ENCODE assay signal across 9 cellular contexts in genomic region chr17:1999557-2000251, GRCh38. TPM values are rescaled to one million over a fixed set of nuclear protein-coding genes. Genes with fewer than 3 reads are reported as not detected.
DNase-seq lines count a peak whose midpoint lies in the region; ATAC-seq, FAIRE-seq and TF ChIP-seq lines count a peak whose summit lies in the region.
"Had no signal": no experiment of that assay in that cellular context is flagged by ENCODE, and none has a peak within 500 bp of the region (broad histone marks: within the 10 kb centered on the region; RNA-seq: fewer than 3 reads in every experiment).

No MANE protein-coding gene starts in this region.

- no peak for ATAC-seq in activated T-cell treated with anti-CD3 and anti-CD28 coated beads, Interleukin-2, amount 50 U/mL, for 4 hours
- no peak for ATAC-seq in stimulated activated naive B cell treated with anti-CD40 and anti-IgM and Interleukin-4, amounts not matched to agents 10 μg/mL and 1 μg/mL and 100 μg/mL, for 72 hours (replicated peaks)
- no peak for ATAC-seq in omental fat pad (ENCODE audit: low FRiP score)

- no peak overlapping the region for H3K27ac Mint-ChIP-seq in stimulated activated naive B cell treated with anti-CD40 and anti-IgM and Interleukin-4, amounts not matched to agents 10 μg/mL and 1 μg/mL and 100 μg/mL, for 72 hours

- peaks cover 32% of the 10 kb centered on the region for H3K27me3 Mint-ChIP-seq in activated T-cell treated with anti-CD3 and anti-CD28 coated beads, Interleukin-2, amount 50 U/mL, for 4 hours (ENCODE audit: low read depth)
- H3K27me3 Mint-ChIP-seq in stimulated activated naive B cell treated with anti-CD40 and anti-IgM and Interleukin-4, amounts not matched to agents 10 μg/mL and 1 μg/mL and 100 μg/mL, for 72 hours = peaks cover 37 to 63% of the 10 kb centered on the region in 2 donors

- peak; percentile 81 for FAIRE-seq in islet of Langerhans (lab: Jason Lieb, UNC)

- H3K4me3 Mint-ChIP-seq in activated T-cell treated with anti-CD3 and anti-CD28 coated beads, Interleukin-2, amount 50 U/mL, for 4 hours = peak overlapping the region; percentile 29
- peak overlapping the region; percentile 11 to 18 for H3K4me3 Mint-ChIP-seq in stimulated activated naive B cell treated with anti-CD40 and anti-IgM and Interleukin-4, amounts not matched to agents 10 μg/mL and 1 μg/mL and 100 μg/mL, for 72 hours

- TF ChIP-seq CTCF in omental fat pad (IDR thresholded peaks at IDR 0.05) = no peak

- H3K9me3 Mint-ChIP-seq in activated T-cell treated with anti-CD3 and anti-CD28 coated beads, Interleukin-2, amount 50 U/mL, for 4 hours = no peaks in the 10 kb centered on the region
- no peaks in the 10 kb centered on the region for H3K9me3 Mint-ChIP-seq in stimulated activated naive B cell treated with anti-CD40 and anti-IgM and Interleukin-4, amounts not matched to agents 10 μg/mL and 1 μg/mL and 100 μg/mL, for 72 hours

- no peak for DNase-seq in activated T-cell treated with anti-CD3 and anti-CD28 coated beads, Interleukin-2, amount 50 U/mL, for 4 hours
- DNase-seq in activated T-cell treated with anti-CD3 and anti-CD28 coated beads, Interleukin-2, amount 50 U/mL, for 48 hours = no peak
- DNase-seq in stimulated activated naive B cell treated with anti-CD40 and anti-IgM and Interleukin-4, amounts not matched to agents 10 μg/mL and 1 μg/mL and 100 μg/mL, for 72 hours = no peak
- DNase-seq in omental fat pad (ENCODE audit: low spot score) (no peak), SIG-M5 treated with dmso at 0.1 percent for 504 hours (lab: John Stamatoyannopoulos, UW; ENCODE audit: unreplicated experiment) (no peak)
- DNase-seq in stimulated activated CD4-positive, alpha-beta T cell treated with anti-CD3 and anti-CD28 coated beads, Interleukin-4, amount 100 ng/mL, for 4 hours = no peak
- DNase-seq: DND-41 had no signal

- no peaks in the 10 kb centered on the region for H3K36me3 Mint-ChIP-seq in activated T-cell treated with anti-CD3 and anti-CD28 coated beads, Interleukin-2, amount 50 U/mL, for 4 hours (ENCODE audit: insufficient read depth)
- H3K36me3 Mint-ChIP-seq in stimulated activated naive B cell treated with anti-CD40 and anti-IgM and Interleukin-4, amounts not matched to agents 10 μg/mL and 1 μg/mL and 100 μg/mL, for 72 hours = peaks cover 0 to 3% of the 10 kb centered on the region in 2 donors

- peak overlapping the region; percentile 97 for H3K27ac ChIP-seq in angular gyrus (ENCODE audit: low read depth, low read length)

- peaks cover 8% of the 10 kb centered on the region for H3K4me1 Mint-ChIP-seq in activated T-cell treated with anti-CD3 and anti-CD28 coated beads, Interleukin-2, amount 50 U/mL, for 4 hours (ENCODE audit: low read depth)
- peaks cover 3 to 5% of the 10 kb centered on the region in 2 donors for H3K4me1 Mint-ChIP-seq in stimulated activated naive B cell treated with anti-CD40 and anti-IgM and Interleukin-4, amounts not matched to agents 10 μg/mL and 1 μg/mL and 100 μg/mL, for 72 hours

RNA-seq across cellular contexts. Expression of gene RTN4RL1, which starts 25.4 kb away (rescaled TPM):
- total RNA-seq in activated T-cell treated with anti-CD3 and anti-CD28 coated beads, Interleukin-2, amount 50 U/mL, for 4 hours = 1 to 10 TPM; 1.0 to 2.5 (median 2.0) TPM
- 1 to 10 TPM; 4.5 to 5.2 (median 4.6) TPM for total RNA-seq in omental fat pad

RNA-seq across cellular contexts. Expression of gene DPH1, which starts 30.2 kb away (rescaled TPM):
- 10 to 100 TPM; 56.6 to 59.9 (median 58.5) TPM for total RNA-seq in activated T-cell treated with anti-CD3 and anti-CD28 coated beads, Interleukin-2, amount 50 U/mL, for 4 hours
- total RNA-seq in omental fat pad = 10 to 100 TPM; 36.8 to 53.1 (median 37.6) TPM

RNA-seq across cellular contexts. Expression of gene OVCA2, which starts 42.1 kb away (rescaled TPM):
- 10 to 100 TPM; 67.7 to 74.4 (median 70.7) TPM for total RNA-seq in activated T-cell treated with anti-CD3 and anti-CD28 coated beads, Interleukin-2, amount 50 U/mL, for 4 hours
- 10 to 100 TPM; 21.1 to 30.4 (median 26.2) TPM for total RNA-seq in omental fat pad

RNA-seq across cellular contexts. Expression of gene HIC1, which starts 55.2 kb away (rescaled TPM):
- total RNA-seq in activated T-cell treated with anti-CD3 and anti-CD28 coated beads, Interleukin-2, amount 50 U/mL, for 4 hours = 10 to 100 TPM; 18.9 to 60.9 (median 31.5) TPM
- 10 to 100 TPM in 3 of 4 donors, 1 to 10 TPM in 1; 9.9 to 63.8 (median 37.3) TPM for total RNA-seq in omental fat pad
